8 cellular contexts compared by ENCODE assay signal in the genomic region with DNA sequence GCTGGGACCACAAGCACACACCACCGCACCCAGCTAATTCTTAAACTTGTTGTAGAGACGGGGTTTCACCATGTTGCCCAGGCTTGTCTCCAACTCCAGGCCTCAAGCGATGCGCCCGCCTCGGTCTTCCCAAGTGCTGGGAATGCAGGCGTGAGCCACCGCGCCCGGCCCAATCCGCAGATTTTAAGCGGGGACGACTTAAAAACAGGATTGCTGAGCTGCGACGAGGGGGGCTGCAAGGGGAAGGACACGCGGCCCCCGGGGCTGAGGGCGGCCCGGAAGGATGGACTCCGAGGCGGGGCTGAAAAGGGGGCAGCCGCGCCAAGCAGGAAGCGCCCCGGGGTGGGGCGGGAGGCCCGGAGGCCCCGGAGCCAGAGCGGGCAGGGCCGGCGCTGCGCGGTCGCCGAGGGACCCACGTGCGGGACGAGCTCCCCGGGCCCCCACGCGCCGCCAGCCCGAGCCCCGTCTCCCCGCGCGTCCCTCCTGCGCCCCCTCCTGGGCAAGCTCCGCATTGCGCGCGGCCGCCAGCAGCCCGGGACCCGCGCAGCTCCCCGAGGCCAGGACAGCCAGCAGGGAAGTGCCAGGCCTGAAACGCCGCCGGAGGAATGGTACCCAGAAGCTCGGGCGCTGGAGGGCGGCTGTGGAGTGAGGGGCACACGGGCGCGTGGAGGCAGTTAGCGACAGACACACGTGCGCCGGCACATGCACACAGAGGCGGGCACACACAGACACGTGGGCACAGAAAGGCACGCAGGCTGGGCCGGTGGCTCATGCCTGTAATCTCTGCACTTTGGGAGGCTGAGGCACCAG. TPM values are rescaled to one million over a fixed set of nuclear protein-coding genes. Genes with fewer than 3 reads are reported as not detected.
DNase-seq lines count a peak whose midpoint lies in the region; ATAC-seq and TF ChIP-seq lines count a peak whose summit lies in the region.

No MANE protein-coding gene starts in this region.

- TF ChIP-seq CTCF in GM12865 (IDR thresholded peaks at IDR 0.05; ENCODE audit: insufficient read depth, low read depth, low read length, missing control alignments) (peak; percentile 69), NB4 (IDR thresholded peaks at IDR 0.05; ENCODE audit: low read depth, low read length) (peak; percentile 41)

- no peak for ATAC-seq in GM18498 (IDR thresholded peaks at IDR 0.05; ENCODE audit: unreplicated experiment)
- no peak for ATAC-seq in GM19452 (IDR thresholded peaks at IDR 0.05; ENCODE audit: unreplicated experiment)

- H3K4me3 ChIP-seq in GM12865 (ENCODE audit: low read depth, low read length) (no peak overlapping the region), NB4 (ENCODE audit: low read depth, low read length) (no peak overlapping the region)

- DNase-seq in GM12865 (ENCODE audit: low read depth) (peak; percentile 19), NB4 (ENCODE audit: low read depth) (peak; percentile 75), cerebellum (ENCODE audit: low spot score) (peak; percentile 84), left kidney (ENCODE audit: low read depth, low spot score) (peak; percentile 87)
- peak; percentile 75 to 81 for DNase-seq in activated CD4-positive, alpha-beta T cell treated with anti-CD3 and anti-CD28 coated beads for 4 hours
- DNase-seq in stimulated activated CD4-positive, alpha-beta T cell treated with anti-CD3 and anti-CD28 coated beads, Interleukin-4, amount 100 ng/mL, for 1 hour, result peak; percentile 85

- no peak for TF ChIP-seq POLR2A in NB4 (IDR thresholded peaks at IDR 0.05; ENCODE audit: extremely low read depth, insufficient read length)

RNA-seq across cellular contexts. Expression of a gene that starts 5.5 kb away (rescaled TPM):
- 30.8 TPM for total RNA-seq in cerebellum

RNA-seq across cellular contexts. Expression of a gene that starts 25.6 kb away (rescaled TPM):
- total RNA-seq in cerebellum, result 2.9 TPM

RNA-seq across cellular contexts. Expression of a gene that starts 41.1 kb away (rescaled TPM):
- total RNA-seq in cerebellum, result 0.36 TPM

Comparison
In these comparisons a context has a peak if more than half of its experiments do, and no peak if none do; other contexts are left out.
1. DNase-seq: peak in every context shown above with its lines; median percentile 87 in left kidney; 85 in stimulated activated CD4-positive, alpha-beta T cell treated with anti-CD3 and anti-CD28 coated beads, Interleukin-4, amount 100 ng/mL, for 1 hour; 84 in cerebellum; 78 in activated CD4-positive, alpha-beta T cell treated with anti-CD3 and anti-CD28 coated beads for 4 hours; 75 in NB4; 19 in GM12865.